2 cellular contexts compared by ENCODE assay signal in genomic region chr19:53037101-53038097, GRCh38.
TF ChIP-seq lines count a peak whose summit lies in the region.

No MANE protein-coding gene starts in this region.

TF ChIP-seq in liver, 16 proteins besides CTCF, POLR2A, EP300 and RAD21 (continued from another document):
- TF ChIP-seq ZBTB33 (IDR thresholded peaks at IDR 0.05): no peak
- no peak for TF ChIP-seq ATF3 (IDR thresholded peaks at IDR 0.05)
- no peak for TF ChIP-seq SP1 (IDR thresholded peaks at IDR 0.05)
- TF ChIP-seq FOXA1 (IDR thresholded peaks at IDR 0.05): no peak
- TF ChIP-seq REST (IDR thresholded peaks at IDR 0.05): no peak
- no peak for TF ChIP-seq MAX (IDR thresholded peaks at IDR 0.05)
- TF ChIP-seq TAF1 (conservative IDR thresholded peaks at IDR 0.05): no peak
- no peak for TF ChIP-seq YY1 (IDR thresholded peaks at IDR 0.05)
- TF ChIP-seq NR2F2 (IDR thresholded peaks at IDR 0.05): no peak
- TF ChIP-seq HNF4G (IDR thresholded peaks at IDR 0.05): no peak
- no peak for TF ChIP-seq FOXA2 (IDR thresholded peaks at IDR 0.05)
- TF ChIP-seq HNF4A (conservative IDR thresholded peaks at IDR 0.05): no peak

TF ChIP-seq in HepG2, 621 proteins besides CTCF, POLR2A, EP300 and RAD21 (continued from another document):
- TF ChIP-seq TEF (CRISPR knock-in tag; IDR thresholded peaks at IDR 0.05): no peak
- no peak for TF ChIP-seq ZNF598 (CRISPR knock-in tag; IDR thresholded peaks at IDR 0.05; ENCODE audit: borderline replicate concordance)
- TF ChIP-seq SRY (CRISPR knock-in tag; IDR thresholded peaks at IDR 0.05): no peak
- no peak for TF ChIP-seq THAP11 (CRISPR knock-in tag; IDR thresholded peaks at IDR 0.05)
- no peak for TF ChIP-seq KLF12 (CRISPR knock-in tag; IDR thresholded peaks at IDR 0.05; ENCODE audit: borderline replicate concordance)
- TF ChIP-seq ATF7 (IDR thresholded peaks at IDR 0.05): no peak
- TF ChIP-seq ATF7 (CRISPR knock-in tag; IDR thresholded peaks at IDR 0.05): no peak
- TF ChIP-seq ZNF597 (CRISPR knock-in tag; IDR thresholded peaks at IDR 0.05): no peak
- TF ChIP-seq FOSL1 (CRISPR knock-in tag; IDR thresholded peaks at IDR 0.05; ENCODE audit: borderline replicate concordance): no peak
- TF ChIP-seq CSRNP1 (CRISPR knock-in tag; IDR thresholded peaks at IDR 0.05): no peak
- TF ChIP-seq FLYWCH1 (CRISPR knock-in tag; IDR thresholded peaks at IDR 0.05): no peak
- TF ChIP-seq FOXK2 (IDR thresholded peaks at IDR 0.05): no peak
